In the genomic region with DNA sequence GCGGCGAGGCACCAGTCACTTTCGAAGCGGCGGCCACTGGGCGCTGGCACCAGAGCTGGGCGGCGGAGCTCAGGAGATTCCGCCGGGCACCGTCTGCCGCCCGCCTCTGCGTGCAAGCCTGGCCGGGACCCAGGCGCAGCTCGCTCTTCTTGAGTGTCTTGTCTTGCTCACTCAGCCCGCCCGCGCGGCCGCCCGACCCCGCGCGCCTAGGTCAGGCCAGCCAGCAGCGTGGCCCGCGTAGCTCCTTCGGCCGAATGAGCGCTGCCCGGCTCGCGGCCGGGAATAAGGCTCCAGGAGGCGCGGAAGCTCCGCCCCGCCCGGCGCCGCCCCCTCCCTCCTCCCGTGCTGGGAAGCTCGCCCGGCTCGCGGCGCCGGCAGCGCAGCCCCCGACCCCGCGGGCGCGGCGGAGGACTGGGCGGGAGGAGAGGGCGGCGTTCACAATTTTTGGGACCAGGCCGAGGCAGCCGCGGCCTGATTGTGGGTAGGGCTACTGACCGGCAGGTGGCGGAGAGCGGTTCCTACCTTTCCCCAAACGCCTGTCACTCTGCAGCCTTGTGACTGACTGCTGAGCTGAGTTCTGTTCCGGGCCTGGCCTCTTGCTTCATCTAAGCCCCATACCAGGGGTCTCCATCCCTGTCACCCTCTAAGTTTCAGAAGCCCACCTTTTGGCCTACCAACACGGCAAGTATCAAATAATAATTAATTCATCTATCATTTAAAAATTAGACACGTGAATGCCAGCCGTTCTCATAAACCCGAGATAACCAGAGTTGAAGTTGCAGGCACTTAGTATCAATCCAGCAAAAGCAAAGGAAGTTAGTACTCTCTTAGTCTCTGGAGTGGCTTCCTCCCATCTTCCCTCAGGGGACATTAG, we compare ENCODE assay signal across 8 cellular contexts. TPM values are rescaled to one million over a fixed set of nuclear protein-coding genes. Genes with fewer than 3 reads are reported as not detected.
DNase-seq lines count a peak whose midpoint lies in the region; ATAC-seq and TF ChIP-seq lines count a peak whose summit lies in the region.

A gene with protein sequence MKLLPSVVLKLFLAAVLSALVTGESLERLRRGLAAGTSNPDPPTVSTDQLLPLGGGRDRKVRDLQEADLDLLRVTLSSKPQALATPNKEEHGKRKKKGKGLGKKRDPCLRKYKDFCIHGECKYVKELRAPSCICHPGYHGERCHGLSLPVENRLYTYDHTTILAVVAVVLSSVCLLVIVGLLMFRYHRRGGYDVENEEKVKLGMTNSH (minus strand): TSS at position 256 of the 874 bp plus-strand sequence. CDS start 275 bp downstream, outside the sequence.

- H3K36me3 Mint-ChIP-seq in Caco-2 (ENCODE audit: insufficient read depth, unreplicated experiment) (peaks cover 8% of the 10 kb centered on the region), naive B cell (no peaks in the 10 kb centered on the region)

- H3K9me3 Mint-ChIP-seq in Caco-2 (ENCODE audit: unreplicated experiment) (no peaks in the 10 kb centered on the region), naive B cell (peaks cover 0 to 2% (median 0%) of the 10 kb centered on the region in 7 donors)

- H3K4me3 ChIP-seq in Caco-2 (ENCODE audit: low read depth, low read length) (peak within 1 kb of the TSS; percentile 86), PC-9 (peak within 1 kb of the TSS; percentile 94), fibroblast of mammary gland (ENCODE audit: control insufficient read depth, low read depth, low read length) (peak within 1 kb of the TSS; percentile 53)

- peaks cover 43% of the 10 kb centered on the region for H4K20me1 ChIP-seq in PC-9 (ENCODE audit: insufficient read depth)

- peaks cover 77% of the 10 kb centered on the region for H3F3A ChIP-seq in PC-9 (ENCODE audit: insufficient read depth, low read depth)

- CTCF ChIA-PET in Caco-2 (lab: Charles Lee): interaction anchor here (0.6 to 4.0 kb wide), 35 partner anchors 9 to 428 kb away, joined by 3 to 105 read pairs (median 5); a partner anchor contains a TSS
- CTCF ChIA-PET in PC-9 (lab: Charles Lee): interaction anchor here (0.5 to 2.8 kb wide), 15 partner anchors 9 to 378 kb away, joined by 3 to 40 read pairs (median 4); a partner anchor contains a TSS

- peaks cover 35% of the 10 kb centered on the region for H3K4me1 ChIP-seq in Caco-2
- H3K4me1 ChIP-seq in PC-9 (replicated peaks; ENCODE audit: insufficient read depth): peaks cover 85% of the 10 kb centered on the region

- peak within 1 kb of the TSS; percentile 56; the same call in 1 of the 2 replicates for H2AFZ ChIP-seq in PC-9

- H3K27me3 ChIP-seq in Caco-2 (replicated peaks; ENCODE audit: control insufficient read depth, insufficient read depth, low read length) (no peaks in the 10 kb centered on the region), PC-9 (ENCODE audit: insufficient read depth, low read depth) (no peaks in the 10 kb centered on the region)

- H3K9me2 ChIP-seq in PC-9 (ENCODE audit: insufficient read depth): no peaks in the 10 kb centered on the region

- H3K27me3 Mint-ChIP-seq in Caco-2 (ENCODE audit: insufficient read depth, unreplicated experiment): no peaks in the 10 kb centered on the region
- H3K27me3 Mint-ChIP-seq in naive B cell: peaks cover 0 to 12% (median 2%) of the 10 kb centered on the region in 3 donors

- peak; percentile 92 to 96 for DNase-seq in Caco-2
- peak; percentile 70 to 92 for DNase-seq in PC-9
- peak; percentile 37 for DNase-seq in activated T-helper 9 cell treated with anti-CD3 and anti-CD28 coated beads, Interleukin-2, amount 50 U/mL, for 16 hours (ENCODE audit: low read depth)
- DNase-seq in fibroblast of mammary gland (ENCODE audit: low read depth): peak; percentile 50
- DNase-seq in naive B cell: peak; percentile 55

- peak; percentile 67 to 84 for TF ChIP-seq CTCF in Caco-2 (IDR thresholded peaks at IDR 0.05; ENCODE audit: insufficient read depth in 1 of 2, low read depth in 1 of 2, low read length in 1 of 2, severe bottlenecking in 1 of 2, unreplicated experiment in 1 of 2)
- peak; percentile 70 for TF ChIP-seq CTCF in PC-9 (conservative IDR thresholded peaks at IDR 0.05)
- peak; percentile 30 for TF ChIP-seq CTCF in fibroblast of mammary gland (conservative IDR thresholded peaks at IDR 0.05; ENCODE audit: control insufficient read depth, insufficient read depth, low read depth, low read length)

- H3K9me3 ChIP-seq in Caco-2 (no peaks in the 10 kb centered on the region), PC-9 (ENCODE audit: insufficient read depth, low read depth) (no peaks in the 10 kb centered on the region)

- peak within 1 kb of the TSS; percentile 45 for H3K27ac Mint-ChIP-seq in Caco-2 (ENCODE audit: unreplicated experiment)
- H3K27ac Mint-ChIP-seq in naive B cell: peak within 1 kb of the TSS in 2 of 6 donors; percentile 32 to 56

- no TSS peak for BruUV-seq in Caco-2 (replicated peaks; lab: Mats Ljungman, UMichigan)
- BruUV-seq in PC-9 (replicated peaks; lab: Mats Ljungman, UMichigan): no TSS peak

- H3K79me2 ChIP-seq in PC-9 (ENCODE audit: low read depth): peaks cover 57% of the 10 kb centered on the region

- ATAC-seq in GM19467 (IDR thresholded peaks at IDR 0.05; ENCODE audit: unreplicated experiment): peak; percentile 65
- peak; percentile 33 for ATAC-seq in HG03575 (IDR thresholded peaks at IDR 0.05; ENCODE audit: extremely low read depth, insufficient number of reproducible peaks, low FRiP score, unreplicated experiment)
- ATAC-seq in naive B cell (ENCODE audit: low read depth in 2 of 2): peak; percentile 81 to 82

- H3K36me3 ChIP-seq in Caco-2 (ENCODE audit: control insufficient read depth, insufficient read depth, low read length) (no peaks in the 10 kb centered on the region; the same call in none of the 2 replicates), PC-9 (ENCODE audit: low read depth) (peaks cover 26% of the 10 kb centered on the region)

- H3K4me1 Mint-ChIP-seq in Caco-2 (ENCODE audit: low read depth, unreplicated experiment) (peaks cover 32% of the 10 kb centered on the region), naive B cell (peaks cover 51 to 61% (median 57%) of the 10 kb centered on the region in 3 donors)

- H3K27ac ChIP-seq in PC-9 (peak within 1 kb of the TSS; percentile 95), temporal lobe (ENCODE audit: low read depth, low read length) (peak within 1 kb of the TSS; percentile 46)

- H3K4me3 Mint-ChIP-seq in Caco-2 (ENCODE audit: unreplicated experiment): peak within 1 kb of the TSS; percentile 71
- H3K4me3 Mint-ChIP-seq in naive B cell: peak within 1 kb of the TSS; percentile 69 to 92 (median 87)

- intact Hi-C loops in Caco-2 (cut with micrococcal nuclease; ENCODE audit: unreplicated experiment) (loop anchor here (1.0 to 5.0 kb wide), 5 partner anchors 11 to 106 kb away; a partner anchor contains a TSS), PC-9 (cut with micrococcal nuclease; ENCODE audit: unreplicated experiment) (loop anchor here (1.0 to 5.0 kb wide), 4 partner anchors 44 to 371 kb away; a partner anchor contains a TSS)

- H3K4me2 ChIP-seq in PC-9: peak within 1 kb of the TSS; percentile 97

- POLR2A ChIA-PET in Caco-2 (lab: Charles Lee): interaction anchor here (0.6 to 1.7 kb wide), 30 partner anchors 10 to 374 kb away, joined by 3 to 28 read pairs (median 6); a partner anchor contains a TSS
- POLR2A ChIA-PET in PC-9 (lab: Charles Lee; ENCODE audit: unreplicated experiment): interaction anchor here (0.5 to 2.4 kb wide), 15 partner anchors 9 to 275 kb away, joined by 3 to 21 read pairs (median 6); no protein-coding TSS in a partner anchor

RNA-seq across cellular contexts. Expression of the gene that starts here (rescaled TPM):
- total RNA-seq in Caco-2 (2022): 5.2 and 5.8 TPM in 2 replicates
- 8.5 and 9.0 TPM in 2 replicates for total RNA-seq in PC-9 (2021)
- under 1 TPM in 1 of 6 donors, not detected in 5; 0.19 TPM for polyA plus RNA-seq in naive B cell (ENCODE audit: low read depth in 6 of 6)
- total RNA-seq in temporal lobe: 14.3 TPM

Comparison
In these comparisons a context has a peak if more than half of its experiments do, and no peak if none do; other contexts are left out.
1. Peak in every context shown above with its lines: DNase-seq, ATAC-seq, H3K4me3 ChIP-seq and H3K27ac ChIP-seq.
2. Peak in DNase-seq and ATAC-seq in naive B cell; RNA of the gene not detected or under 1 TPM.
3. DNase-seq: peak in every context shown above with its lines; median percentile 94 in Caco-2; 81 in PC-9; 55 in naive B cell; 50 in fibroblast of mammary gland; 37 in activated T-helper 9 cell treated with anti-CD3 and anti-CD28 coated beads, Interleukin-2, amount 50 U/mL, for 16 hours.